Comparison of ENCODE assay signal across 9 cellular contexts in the genomic region with DNA sequence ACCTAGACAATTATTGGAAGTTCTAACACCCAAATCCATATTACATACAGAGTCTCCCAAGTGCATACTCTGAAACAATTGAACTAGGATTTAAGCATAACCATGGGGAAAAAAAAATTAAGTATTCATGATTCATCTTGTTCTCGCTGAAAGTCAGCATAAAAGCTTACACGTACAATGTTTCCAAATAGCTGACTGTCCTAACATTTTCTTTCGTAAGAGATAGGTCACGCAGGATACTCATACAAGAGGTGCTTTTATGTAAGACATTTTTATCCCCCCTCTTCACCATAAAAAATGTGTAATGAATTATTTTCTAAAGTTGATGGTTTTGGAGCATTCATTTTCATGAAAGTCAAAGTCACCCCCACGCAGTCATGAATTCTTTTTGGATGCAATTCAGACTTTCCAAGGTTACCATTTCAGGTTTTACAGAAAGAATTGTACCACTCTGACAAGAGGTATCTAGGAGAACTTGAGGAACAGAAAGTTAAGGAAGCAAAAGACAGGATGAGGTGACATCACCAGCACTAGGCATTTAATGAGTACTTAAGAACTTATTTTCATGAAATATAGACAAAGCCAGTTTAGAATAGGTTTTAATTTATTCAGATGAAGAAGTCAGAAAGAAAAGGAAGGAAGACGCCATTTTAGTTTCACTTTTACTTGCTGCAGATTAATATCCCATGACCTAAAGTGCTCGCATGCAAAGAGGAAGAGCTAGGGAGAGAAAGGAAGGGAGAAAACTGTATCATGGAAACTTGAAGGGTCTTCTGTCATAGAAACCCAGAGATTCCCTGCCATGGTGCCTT. TPM values are rescaled to one million over a fixed set of nuclear protein-coding genes. Genes with fewer than 3 reads are reported as not detected.
DNase-seq lines count a peak whose midpoint lies in the region; ATAC-seq lines count a peak whose summit lies in the region.
"Had no signal": no experiment of that assay in that cellular context is flagged by ENCODE, and none has a peak within 500 bp of the region (broad histone marks: within the 10 kb centered on the region; RNA-seq: fewer than 3 reads in every experiment).

No MANE protein-coding gene starts in this region.

- H3K36me3 Mint-ChIP-seq in T-helper 2 cell treated with Interferon-gamma antibody and Interleukin-4, amounts not matched to agents 5 μg/mL and 100 μg/mL, for 36 hours (ENCODE audit: low read depth), result no peaks in the 10 kb centered on the region
- peaks cover 2 to 4% of the 10 kb centered on the region in 2 donors for H3K36me3 Mint-ChIP-seq in stimulated activated naive B cell treated with anti-CD40 and anti-IgM and Interleukin-4, amounts not matched to agents 10 μg/mL and 1 μg/mL and 100 μg/mL, for 72 hours

- H3K4me3 Mint-ChIP-seq in T-helper 2 cell treated with Interferon-gamma antibody and Interleukin-4, amounts not matched to agents 5 μg/mL and 100 μg/mL, for 36 hours, result peak overlapping the region; percentile 78
- H3K4me3 Mint-ChIP-seq in stimulated activated naive B cell treated with anti-CD40 and anti-IgM and Interleukin-4, amounts not matched to agents 10 μg/mL and 1 μg/mL and 100 μg/mL, for 72 hours, result peak overlapping the region; percentile 39 to 46

- peak; percentile 57 for DNase-seq in GM04504 (ENCODE audit: low read depth)
- DNase-seq in T-helper 2 cell treated with Interferon-gamma antibody and Interleukin-4, amounts not matched to agents 5 μg/mL and 100 μg/mL, for 36 hours (ENCODE audit: low spot score), result no peak
- DNase-seq in glomerular visceral epithelial cell (ENCODE audit: extremely low spot score), result peak; percentile 45
- no peak for DNase-seq in stimulated activated naive B cell treated with anti-CD40 and anti-IgM and Interleukin-4, amounts not matched to agents 10 μg/mL and 1 μg/mL and 100 μg/mL, for 72 hours
- no peak for DNase-seq in NCI-H1436 treated with DMSO at 0.1 percent for 48 hours (lab: John Stamatoyannopoulos, UW)
- no peak for DNase-seq in posterior cingulate gyrus
- no peak for DNase-seq in SK-N-DZ (ENCODE audit: low spot score)

- no peaks in the 10 kb centered on the region for H3K9me3 Mint-ChIP-seq in T-helper 2 cell treated with Interferon-gamma antibody and Interleukin-4, amounts not matched to agents 5 μg/mL and 100 μg/mL, for 36 hours
- peaks cover 6 to 10% of the 10 kb centered on the region in 2 donors for H3K9me3 Mint-ChIP-seq in stimulated activated naive B cell treated with anti-CD40 and anti-IgM and Interleukin-4, amounts not matched to agents 10 μg/mL and 1 μg/mL and 100 μg/mL, for 72 hours

- peak; percentile 72 for ATAC-seq in HG02885 (IDR thresholded peaks at IDR 0.05; ENCODE audit: poor library complexity, unreplicated experiment)
- peak; percentile 67 to 80 for ATAC-seq in stimulated activated naive B cell treated with anti-CD40 and anti-IgM and Interleukin-4, amounts not matched to agents 10 μg/mL and 1 μg/mL and 100 μg/mL, for 72 hours (replicated peaks)

- H3K27me3 Mint-ChIP-seq in T-helper 2 cell treated with Interferon-gamma antibody and Interleukin-4, amounts not matched to agents 5 μg/mL and 100 μg/mL, for 36 hours (ENCODE audit: low read depth), result peaks cover 7% of the 10 kb centered on the region
- H3K27me3 Mint-ChIP-seq in stimulated activated naive B cell treated with anti-CD40 and anti-IgM and Interleukin-4, amounts not matched to agents 10 μg/mL and 1 μg/mL and 100 μg/mL, for 72 hours, result no peaks in the 10 kb centered on the region

- peak overlapping the region; percentile 72 for H3K27ac Mint-ChIP-seq in T-helper 2 cell treated with Interferon-gamma antibody and Interleukin-4, amounts not matched to agents 5 μg/mL and 100 μg/mL, for 36 hours
- H3K27ac Mint-ChIP-seq in stimulated activated naive B cell treated with anti-CD40 and anti-IgM and Interleukin-4, amounts not matched to agents 10 μg/mL and 1 μg/mL and 100 μg/mL, for 72 hours, result no peak overlapping the region

- intact Hi-C loops in posterior cingulate gyrus (cut with DNase I), result no loop called here

- peaks cover 14% of the 10 kb centered on the region for H3K4me1 Mint-ChIP-seq in T-helper 2 cell treated with Interferon-gamma antibody and Interleukin-4, amounts not matched to agents 5 μg/mL and 100 μg/mL, for 36 hours (ENCODE audit: low read depth)
- H3K4me1 Mint-ChIP-seq in stimulated activated naive B cell treated with anti-CD40 and anti-IgM and Interleukin-4, amounts not matched to agents 10 μg/mL and 1 μg/mL and 100 μg/mL, for 72 hours, result peaks cover 9 to 11% of the 10 kb centered on the region in 2 donors

RNA-seq across cellular contexts. Expression of gene TMEM26, which starts 55.8 kb away (rescaled TPM):
- polyA plus RNA-seq in SK-N-DZ (2014; cell fraction: cytosol; rRNA removed), result 0.08 TPM in 1 of 2 replicates, not detected in the other
- polyA plus RNA-seq in SK-N-DZ (2014; cell fraction: nucleus; rRNA removed), result 0.24 and 0.39 TPM in 2 replicates
- polyA plus RNA-seq: neural cell had no signal

Comparison
In these comparisons a context has a peak if more than half of its experiments do, and no peak if none do; other contexts are left out.
1. DNase-seq: peak in GM04504 (single experiment) and glomerular visceral epithelial cell (single experiment); none in T-helper 2 cell treated with Interferon-gamma antibody and Interleukin-4, amounts not matched to agents 5 μg/mL and 100 μg/mL, for 36 hours (single experiment), stimulated activated naive B cell treated with anti-CD40 and anti-IgM and Interleukin-4, amounts not matched to agents 10 μg/mL and 1 μg/mL and 100 μg/mL, for 72 hours (single experiment), NCI-H1436 treated with DMSO at 0.1 percent for 48 hours (single experiment), posterior cingulate gyrus (0 of 10) and SK-N-DZ (single experiment).